Comparison of ENCODE assay signal across 1 cellular context in genomic region chr17:42305543-42306384, GRCh38.
TF ChIP-seq lines count a peak whose summit lies in the region.

No MANE protein-coding gene starts in this region.

TF ChIP-seq in GM23338, 12 proteins besides CTCF, POLR2A, EP300 and RAD21 (continued from another document):
- TF ChIP-seq ZNF462 (CRISPR knock-in tag; IDR thresholded peaks at IDR 0.05): no peak
- no peak for TF ChIP-seq REST (IDR thresholded peaks at IDR 0.05; ENCODE audit: unreplicated experiment)
